ENCODE assay signal across 12 cellular contexts in genomic region chr5:181198905-181199519, GRCh38. TPM values are rescaled to one million over a fixed set of nuclear protein-coding genes. Genes with fewer than 3 reads are reported as not detected.
A peak's percentile ranks its signal among the peaks of the same experiment; 100 is the strongest.
DNase-seq lines count a peak whose midpoint lies in the region; ATAC-seq and TF ChIP-seq lines count a peak whose summit lies in the region.
"Had no signal": no experiment of that assay in that cellular context is flagged by ENCODE, and none has a peak within 500 bp of the region (broad histone marks: within the 10 kb centered on the region; RNA-seq: fewer than 3 reads in every experiment).

No MANE protein-coding gene starts in this region.

- no peaks in the 10 kb centered on the region for H3K9me3 Mint-ChIP-seq in activated B cell treated with CpG ODN at 0.5 μM for 24 hours
- H3K9me3 Mint-ChIP-seq in activated CD8-positive, alpha-beta memory T cell treated with anti-CD3 and anti-CD28 coated beads, Interleukin-2, amount 10 ng/mL, durations not matched to agents 7 days and 5 days (ENCODE audit: low read depth) = no peaks in the 10 kb centered on the region
- H3K9me3 Mint-ChIP-seq: T-helper 2 cell treated with Interferon-gamma antibody and Interleukin-4, amounts not matched to agents 5 μg/mL and 100 μg/mL, for 36 hours had no signal

- no peak for TF ChIP-seq CTCF in activated B cell treated with CpG ODN at 0.5 μM for 24 hours (IDR thresholded peaks at IDR 0.05)

- CTCF ChIA-PET in activated B cell treated with CpG ODN at 0.5 μM for 24 hours (lab: Charles Lee) = interaction anchor here (1.4 kb wide), 1 partner anchor 11 kb away, joined by 5 read pairs; no protein-coding TSS in a partner anchor
- CTCF ChIA-PET in activated CD8-positive, alpha-beta memory T cell treated with anti-CD3 and anti-CD28 coated beads, Interleukin-2, amount 10 ng/mL, durations not matched to agents 7 days and 5 days (lab: Charles Lee) = interaction anchor here (0.7 to 1.2 kb wide), 3 partner anchors 8 to 46 kb away, joined by 3 to 4 read pairs (median 3); no protein-coding TSS in a partner anchor

- POLR2A ChIA-PET in activated B cell treated with CpG ODN at 0.5 μM for 24 hours (lab: Charles Lee) = interaction anchor here (0.7 to 12.3 kb wide), 8 partner anchors 8 to 63 kb away, joined by 3 to 317 read pairs (median 4); partner anchors contain the start of genes RACK1 and TRIM41

- intact Hi-C loops in activated B cell treated with CpG ODN at 0.5 μM for 24 hours (cut with micrococcal nuclease) = loop anchor here (1.0 kb wide), 1 partner anchor 8 kb away; no protein-coding TSS in a partner anchor

- H3K4me3 Mint-ChIP-seq in activated B cell treated with CpG ODN at 0.5 μM for 24 hours = peak overlapping the region; percentile 5
- no peak overlapping the region for H3K4me3 Mint-ChIP-seq in activated CD8-positive, alpha-beta memory T cell treated with anti-CD3 and anti-CD28 coated beads, Interleukin-2, amount 10 ng/mL, durations not matched to agents 7 days and 5 days
- H3K4me3 Mint-ChIP-seq: T-helper 2 cell treated with Interferon-gamma antibody and Interleukin-4, amounts not matched to agents 5 μg/mL and 100 μg/mL, for 36 hours had no signal

- H3K4me1 Mint-ChIP-seq in activated B cell treated with CpG ODN at 0.5 μM for 24 hours = peaks cover 33% of the 10 kb centered on the region
- H3K4me1 Mint-ChIP-seq in activated CD8-positive, alpha-beta memory T cell treated with anti-CD3 and anti-CD28 coated beads, Interleukin-2, amount 10 ng/mL, durations not matched to agents 7 days and 5 days = no peaks in the 10 kb centered on the region

- no peaks in the 10 kb centered on the region for H3K27me3 Mint-ChIP-seq in activated B cell treated with CpG ODN at 0.5 μM for 24 hours
- H3K27me3 Mint-ChIP-seq in activated CD8-positive, alpha-beta memory T cell treated with anti-CD3 and anti-CD28 coated beads, Interleukin-2, amount 10 ng/mL, durations not matched to agents 7 days and 5 days = peaks cover 27% of the 10 kb centered on the region

- H3K27ac Mint-ChIP-seq in activated B cell treated with CpG ODN at 0.5 μM for 24 hours = peak overlapping the region; percentile 51
- no peak overlapping the region for H3K27ac Mint-ChIP-seq in activated CD8-positive, alpha-beta memory T cell treated with anti-CD3 and anti-CD28 coated beads, Interleukin-2, amount 10 ng/mL, durations not matched to agents 7 days and 5 days
- H3K27ac Mint-ChIP-seq: T-helper 2 cell treated with Interferon-gamma antibody and Interleukin-4, amounts not matched to agents 5 μg/mL and 100 μg/mL, for 36 hours had no signal

- no peak for DNase-seq in activated B cell treated with CpG ODN at 0.5 μM for 24 hours
- no peak for DNase-seq in activated CD8-positive, alpha-beta memory T cell treated with anti-CD3 and anti-CD28 coated beads for 24 hours
- no peak for DNase-seq in HT-29 (ENCODE audit: low spot score)
- no peak for DNase-seq in HPDE6-E6E7 (ENCODE audit: extremely low spot score)
- no peak for DNase-seq in activated CD8-positive, alpha-beta memory T cell treated with anti-CD3 and anti-CD28 coated beads, Interleukin-2, amount 10 ng/mL, durations not matched to agents 7 days and 5 days
- DNase-seq: caudate nucleus, KG1, NCI-H82 had no signal

- ATAC-seq in GM18498 (IDR thresholded peaks at IDR 0.05; ENCODE audit: unreplicated experiment) (peak; percentile 60), GM21381 (IDR thresholded peaks at IDR 0.05; ENCODE audit: unreplicated experiment) (peak; percentile 57), HG03039 (IDR thresholded peaks at IDR 0.05; ENCODE audit: unreplicated experiment) (peak; percentile 60), activated B cell treated with CpG ODN at 0.5 μM for 24 hours (ENCODE audit: low read depth) (peak; percentile 94)
- no peak for ATAC-seq in activated CD8-positive, alpha-beta memory T cell treated with anti-CD3 and anti-CD28 coated beads, Interleukin-2, amount 10 ng/mL, durations not matched to agents 7 days and 5 days

- H3K36me3 Mint-ChIP-seq in activated B cell treated with CpG ODN at 0.5 μM for 24 hours (ENCODE audit: low read depth) = no peaks in the 10 kb centered on the region
- no peaks in the 10 kb centered on the region for H3K36me3 Mint-ChIP-seq in activated CD8-positive, alpha-beta memory T cell treated with anti-CD3 and anti-CD28 coated beads, Interleukin-2, amount 10 ng/mL, durations not matched to agents 7 days and 5 days

RNA-seq across cellular contexts. Expression of gene TRIM7, which starts 6.0 kb away (rescaled TPM):
- 0.32 and 0.51 TPM in 2 replicates for total RNA-seq in activated B cell treated with CpG ODN at 0.5 μM for 24 hours
- 2.9 and 5.5 TPM in 2 replicates for total RNA-seq in HT-29 (2014; rRNA removed; shearing (Covaris generic))
- 1 to 10 TPM; 1.6 to 1.7 TPM for total RNA-seq in activated CD8-positive, alpha-beta memory T cell treated with anti-CD3 and anti-CD28 coated beads, Interleukin-2, amount 10 ng/mL, durations not matched to agents 7 days and 5 days

RNA-seq across cellular contexts. Expression of gene TRIM41, which starts 24.1 kb away (rescaled TPM):
- 34.9 and 39.6 TPM in 2 replicates for total RNA-seq in activated B cell treated with CpG ODN at 0.5 μM for 24 hours
- total RNA-seq in HT-29 (2014; rRNA removed; shearing (Covaris generic)) = 29.9 and 37.9 TPM in 2 replicates
- 10 to 100 TPM; 40.7 to 44.9 TPM for total RNA-seq in activated CD8-positive, alpha-beta memory T cell treated with anti-CD3 and anti-CD28 coated beads, Interleukin-2, amount 10 ng/mL, durations not matched to agents 7 days and 5 days

RNA-seq across cellular contexts. Expression of gene RACK1, which starts 44.7 kb away (rescaled TPM):
- 2,528 and 2,812 TPM in 2 replicates for total RNA-seq in activated B cell treated with CpG ODN at 0.5 μM for 24 hours
- 4,450 and 4,738 TPM in 2 replicates for total RNA-seq in HT-29 (2014; rRNA removed; shearing (Covaris generic))
- total RNA-seq in activated CD8-positive, alpha-beta memory T cell treated with anti-CD3 and anti-CD28 coated beads, Interleukin-2, amount 10 ng/mL, durations not matched to agents 7 days and 5 days = 1,000 to 10,000 TPM; 1,565 to 1,861 TPM

RNA-seq across cellular contexts. Expression of gene OR2V2, which starts 51.6 kb away (rescaled TPM):
- not detected in 2 replicates for total RNA-seq in activated B cell treated with CpG ODN at 0.5 μM for 24 hours
- total RNA-seq in HT-29 (2014; rRNA removed; shearing (Covaris generic)) = not detected in 2 replicates
- not detected for total RNA-seq in activated CD8-positive, alpha-beta memory T cell treated with anti-CD3 and anti-CD28 coated beads, Interleukin-2, amount 10 ng/mL, durations not matched to agents 7 days and 5 days
